Comparison of ENCODE assay signal across 8 cellular contexts in the genomic region with DNA sequence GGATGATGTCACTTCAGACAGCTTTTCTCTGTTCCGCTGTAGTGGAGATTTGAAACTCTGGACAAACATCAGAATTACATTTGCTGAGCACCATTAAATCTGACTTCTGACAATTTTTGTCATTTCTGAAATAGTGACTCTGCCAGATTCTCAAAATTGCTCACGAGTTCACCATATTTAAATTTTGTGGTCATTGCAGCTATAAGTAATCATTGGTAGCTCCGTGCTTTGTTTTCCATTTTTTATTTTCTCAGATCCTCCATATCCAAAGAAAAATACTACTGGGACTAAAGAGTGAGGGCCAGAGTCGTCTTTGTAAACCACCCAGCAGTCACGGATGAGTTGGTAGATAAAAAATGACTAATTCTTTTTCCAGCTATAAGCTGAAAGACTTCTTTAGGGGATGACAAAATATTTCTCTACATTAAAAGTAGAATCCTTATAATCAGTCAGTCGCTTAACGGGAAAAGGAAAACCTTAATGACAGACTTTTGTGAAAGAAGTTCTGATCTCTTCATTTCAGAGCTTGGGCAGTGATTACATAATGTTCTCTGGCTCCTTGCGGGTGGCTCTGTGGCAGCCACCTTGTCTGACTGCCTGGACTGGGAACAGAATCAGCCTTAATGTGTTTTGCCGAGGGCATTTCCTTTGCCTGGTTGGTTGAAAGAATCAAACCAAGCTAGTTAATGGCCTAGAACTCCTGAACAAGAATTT. TPM values are rescaled to one million over a fixed set of nuclear protein-coding genes. Genes with fewer than 3 reads are reported as not detected.
A peak's percentile ranks its signal among the peaks of the same experiment; 100 is the strongest.
DNase-seq lines count a peak whose midpoint lies in the region; ATAC-seq, FAIRE-seq and TF ChIP-seq lines count a peak whose summit lies in the region.

No MANE protein-coding gene starts in this region.

- peak overlapping the region; percentile 76 for H3K27ac Mint-ChIP-seq in activated naive CD4-positive, alpha-beta T cell treated with anti-CD3 and anti-CD28 coated beads, Interleukin-2, amount 10 ng/mL, durations not matched to agents 7 days and 5 days

- H2BK15ac ChIP-seq in H1 (ENCODE audit: low read length) = no peak overlapping the region

- peaks cover 46% of the 10 kb centered on the region for H3K36me3 Mint-ChIP-seq in activated naive CD4-positive, alpha-beta T cell treated with anti-CD3 and anti-CD28 coated beads, Interleukin-2, amount 10 ng/mL, durations not matched to agents 7 days and 5 days

- FAIRE-seq in H1 (lab: Jason Lieb, UNC) (peak; percentile 7), HTR-8/SVneo (lab: Jason Lieb, UNC) (no peak)

- peak in 1 of 2 experiments; percentile 70; a peak in 2 of 3 replicates for TF ChIP-seq POLR2A in H1 (IDR thresholded peaks at IDR 0.05; ENCODE audit: control extremely low read depth in 1 of 2, low read depth in 2 of 2, low read length in 2 of 2)

- H3K4me3 ChIP-seq in H1 (ENCODE audit: extremely low read depth in 1 of 4, insufficient read depth in 2 of 4, low read depth in 3 of 4, low read length in 4 of 4) = peak overlapping the region; percentile 6 to 91 (median 46); a peak in 5 of 8 replicates
- H3K4me3 ChIP-seq in mononuclear cell (ENCODE audit: low read length) = peak overlapping the region; percentile 86

- no peak overlapping the region for H2BK20ac ChIP-seq in H1 (ENCODE audit: low read length)

- no peaks in the 10 kb centered on the region for H3K9me3 Mint-ChIP-seq in activated naive CD4-positive, alpha-beta T cell treated with anti-CD3 and anti-CD28 coated beads, Interleukin-2, amount 10 ng/mL, durations not matched to agents 7 days and 5 days

- H3K4me1 ChIP-seq in H1 (replicated peaks in 1 of 4; ENCODE audit: control insufficient read depth in 3 of 4, insufficient read depth in 4 of 4, low read length in 3 of 4) = peaks cover 4 to 9% (median 6%) of the 10 kb centered on the region in 4 experiments; a peak in 6 of 7 replicates
- H3K4me1 ChIP-seq in mononuclear cell (ENCODE audit: insufficient read depth, low read length) = peaks cover 42% of the 10 kb centered on the region

- H4K20me1 ChIP-seq in H1 (replicated peaks in 1 of 2; ENCODE audit: control insufficient read depth in 1 of 2, insufficient read depth in 2 of 2, low read length in 2 of 2) = peaks cover 0 to 1% of the 10 kb centered on the region in 2 experiments

- H4K5ac ChIP-seq in H1 (ENCODE audit: insufficient read length, low read depth, low read length) = no peak overlapping the region

- H3K27me3 Mint-ChIP-seq in activated naive CD4-positive, alpha-beta T cell treated with anti-CD3 and anti-CD28 coated beads, Interleukin-2, amount 10 ng/mL, durations not matched to agents 7 days and 5 days = peaks cover 11% of the 10 kb centered on the region

- peak overlapping the region in 2 of 4 experiments; percentile 9 to 26; a peak in 2 of 7 replicates for H3K9ac ChIP-seq in H1 (replicated peaks in 1 of 4; ENCODE audit: extremely low read depth in 1 of 4, low read depth in 3 of 4, low read length in 3 of 4)

- TF ChIP-seq EP300 in H1 (IDR thresholded peaks at IDR 0.05; ENCODE audit: borderline replicate concordance in 1 of 2, low read depth in 2 of 2, low read length in 2 of 2) = no peak

- H2BK12ac ChIP-seq in H1 (ENCODE audit: low read depth, low read length) = no peak overlapping the region

- no peak overlapping the region for H2AFZ ChIP-seq in H1 (ENCODE audit: low read length)

- no peaks in the 10 kb centered on the region for H3K9me3 ChIP-seq in H1 (ENCODE audit: insufficient read depth in 2 of 2, low read depth in 1 of 2, low read length in 1 of 2)
- no peaks in the 10 kb centered on the region for H3K9me3 ChIP-seq in mononuclear cell (ENCODE audit: low read depth, low read length)

- H4K8ac ChIP-seq in H1 (ENCODE audit: extremely low read depth, insufficient read depth, low read length) = no peak overlapping the region

- DNase-seq in activated naive CD4-positive, alpha-beta T cell treated with anti-CD3 and anti-CD28 coated beads, Interleukin-2, amount 10 ng/mL, durations not matched to agents 7 days and 5 days = peak; percentile 26
- DNase-seq in activated naive CD4-positive, alpha-beta T cell treated with Interleukin-2 at 50 U/mL for 16 hours = no peak
- DNase-seq in SK-N-DZ (ENCODE audit: low spot score) = peak; percentile 8
- no peak for DNase-seq in H1 (ENCODE audit: low read depth in 1 of 2, low spot score in 2 of 2)
- DNase-seq in ureter (ENCODE audit: low spot score) = peak; percentile 54
- no peak for DNase-seq in HTR-8/SVneo (ENCODE audit: insufficient read length, low spot score)

- ATAC-seq in HG02885 (IDR thresholded peaks at IDR 0.05; ENCODE audit: poor library complexity, unreplicated experiment) = peak; percentile 50

- H2BK5ac ChIP-seq in H1 (ENCODE audit: low read depth, low read length) = no peak overlapping the region

- CTCF ChIA-PET in activated naive CD4-positive, alpha-beta T cell treated with anti-CD3 and anti-CD28 coated beads, Interleukin-2, amount 10 ng/mL, durations not matched to agents 7 days and 5 days (lab: Charles Lee) = interaction anchor here (0.8 to 2.5 kb wide), 4 partner anchors 109 to 345 kb away, joined by 3 to 10 read pairs (median 4); partner anchors contain the start of gene MED4
- CTCF ChIA-PET in H1 (lab: Charles Lee; ENCODE audit: partially characterized antibody) = interaction anchor here (1.0 to 1.4 kb wide), 2 partner anchors 108 to 310 kb away, joined by 3 to 9 read pairs; no protein-coding TSS in a partner anchor

- H3K14ac ChIP-seq in H1 (ENCODE audit: insufficient read length) = no peak overlapping the region

- 28% methylated on average over 9 of the region's 9 CpGs; no CpG with 5 or more reads in 1 of the 2 experiments for WGBS in H1 (ENCODE audit: extremely low coverage in 1 of 2, insufficient coverage in 1 of 2, insufficient read length in 1 of 2, insufficient replicate concordance in 2 of 2, low coverage in 1 of 2, low lambda C conversion rate in 2 of 2, missing lambda C conversion rate in 1 of 2), 2 experiments

- no peak overlapping the region for H3K27ac ChIP-seq in H1 (ENCODE audit: low read depth, low read length)

- POLR2A ChIA-PET in H1 (lab: Charles Lee; ENCODE audit: partially characterized antibody) = interaction anchor here (1.1 to 1.9 kb wide), 4 partner anchors 9 to 138 kb away, joined by 3 to 5 read pairs (median 4); no protein-coding TSS in a partner anchor

- peak overlapping the region; percentile 62 to 86 for H3K4me2 ChIP-seq in H1 (ENCODE audit: insufficient read depth in 1 of 2, low read depth in 2 of 2, low read length in 2 of 2)

- no peak overlapping the region for H3K18ac ChIP-seq in H1 (ENCODE audit: extremely low read depth, low read length)

- H3K36me3 ChIP-seq in H1 (ENCODE audit: control insufficient read depth in 2 of 4, insufficient read depth in 4 of 4, low read length in 3 of 4) = no peaks in the 10 kb centered on the region

- H2AK5ac ChIP-seq in H1 (ENCODE audit: low read depth, low read length) = no peak overlapping the region

- H3K4ac ChIP-seq in H1 (replicated peaks; ENCODE audit: insufficient read length, low read depth, low read length) = no peak overlapping the region

- H3K4me3 Mint-ChIP-seq in activated naive CD4-positive, alpha-beta T cell treated with anti-CD3 and anti-CD28 coated beads, Interleukin-2, amount 10 ng/mL, durations not matched to agents 7 days and 5 days = peak overlapping the region; percentile 93

- H3K4me1 Mint-ChIP-seq in activated naive CD4-positive, alpha-beta T cell treated with anti-CD3 and anti-CD28 coated beads, Interleukin-2, amount 10 ng/mL, durations not matched to agents 7 days and 5 days = peaks cover 48% of the 10 kb centered on the region

- TF ChIP-seq CTCF in H1 (IDR thresholded peaks at IDR 0.05; ENCODE audit: control extremely low read depth in 1 of 3, insufficient read depth in 1 of 3, low read depth in 1 of 3, low read length in 3 of 3) = no peak

- peaks cover 4% of the 10 kb centered on the region; the same call in 1 of the 2 replicates for H3K23me2 ChIP-seq in H1 (ENCODE audit: low read depth, low read length)

- H3K23ac ChIP-seq in H1 (ENCODE audit: insufficient read length) = no peak overlapping the region

- TF ChIP-seq RAD21 in H1 (IDR thresholded peaks at IDR 0.05 in 1 of 2, conservative IDR thresholded peaks at IDR 0.05 in 1 of 2; ENCODE audit: low read depth in 2 of 2, low read length in 2 of 2) = no peak

- no peaks in the 10 kb centered on the region for H3K79me1 ChIP-seq in H1 (ENCODE audit: low read depth, low read length)

- no peak overlapping the region for H4K91ac ChIP-seq in H1 (replicated peaks; ENCODE audit: insufficient read length, low read length)

- H3K27me3 ChIP-seq in H1 (replicated peaks in 1 of 4; ENCODE audit: control insufficient read depth in 3 of 4, extremely low read depth in 1 of 4, insufficient read depth in 3 of 4, low read length in 3 of 4) (peaks cover 0 to 8% (median 3%) of the 10 kb centered on the region in 4 experiments; a peak in 2 of 7 replicates), mononuclear cell (ENCODE audit: insufficient read depth, low read length) (no peaks in the 10 kb centered on the region)

- no peak overlapping the region for H2BK120ac ChIP-seq in H1 (replicated peaks; ENCODE audit: low read depth, low read length)

- peaks cover 0 to 67% of the 10 kb centered on the region in 2 experiments; a peak in 2 of 4 replicates for H3K79me2 ChIP-seq in H1 (ENCODE audit: control insufficient read depth in 1 of 2, insufficient read depth in 2 of 2, low read length in 2 of 2)

- H3K56ac ChIP-seq in H1 (replicated peaks; ENCODE audit: insufficient read length, low read depth, low read length) = no peak overlapping the region

TF ChIP-seq in H1, 55 proteins besides CTCF, POLR2A, EP300 and RAD21 (continues in another document):
- TF ChIP-seq JUND (IDR thresholded peaks at IDR 0.05; ENCODE audit: low read length) (no peak), BRCA1 (IDR thresholded peaks at IDR 0.05; ENCODE audit: low read depth, low read length) (no peak), BCL11A (IDR thresholded peaks at IDR 0.05; ENCODE audit: low read depth in 2 of 2, low read length in 2 of 2) (no peak), SP1 (IDR thresholded peaks at IDR 0.05; ENCODE audit: low read depth, low read length) (no peak), KDM5A (IDR thresholded peaks at IDR 0.05; ENCODE audit: low read length) (no peak), SIX5 (IDR thresholded peaks at IDR 0.05; ENCODE audit: low read depth, low read length) (no peak), JUN (IDR thresholded peaks at IDR 0.05; ENCODE audit: low read depth, low read length) (no peak)

RNA-seq across cellular contexts. Expression of gene ITM2B, which starts 2.3 kb away (rescaled TPM):
- 141 and 163 TPM in 2 replicates for polyA plus RNA-seq in SK-N-DZ (2014; cell fraction: cytosol; rRNA removed)
- polyA plus RNA-seq in SK-N-DZ (2014; cell fraction: nucleus; rRNA removed) = 70.9 and 96.0 TPM in 2 replicates
- total RNA-seq in H1 (2021; fragmentation: NEBNext Ultra II Directional; extraction: Animal tissue kit (Norgen Biotek cat#: 25700)) = 179 and 184 TPM in 2 replicates
- 66.9 and 132 TPM in 2 replicates for polyA plus RNA-seq in H1 (2011; rRNA removed)
- polyA plus RNA-seq in H1 (2011; cell fraction: cytosol; rRNA removed) = 83.2 TPM
- polyA plus RNA-seq in H1 (2011; cell fraction: nucleus; rRNA removed) = 42.4 TPM
- 86.9 to 165 TPM (median 103 TPM) in 4 replicates for polyA plus RNA-seq in H1 (2012, experiment 1 of 2)
- polyA plus RNA-seq in H1 (2012, experiment 2 of 2) = 75.5 TPM
- polyA plus RNA-seq in H1 (2013, experiment 1 of 2) = 282 TPM
- 330 TPM for polyA plus RNA-seq in H1 (2013, experiment 2 of 2)
- polyA minus RNA-seq in H1 (2011; rRNA and poly(A)+ RNA removed) = 48.5 and 71.9 TPM in 2 replicates
- polyA minus RNA-seq in H1 (2011; cell fraction: cytosol; rRNA and poly(A)+ RNA removed) = 67.2 TPM
- polyA minus RNA-seq in H1 (2011; cell fraction: nucleus; rRNA and poly(A)+ RNA removed) = 24.7 TPM
- total RNA-seq in mononuclear cell (550 TPM), ureter (682 TPM)

Comparison
In these comparisons a context has a peak if more than half of its experiments do, and no peak if none do; other contexts are left out.
1. DNase-seq: peak in activated naive CD4-positive, alpha-beta T cell treated with anti-CD3 and anti-CD28 coated beads, Interleukin-2, amount 10 ng/mL, durations not matched to agents 7 days and 5 days (single experiment), SK-N-DZ (single experiment) and ureter (single experiment); none in activated naive CD4-positive, alpha-beta T cell treated with Interleukin-2 at 50 U/mL for 16 hours (single experiment), H1 (0 of 2) and HTR-8/SVneo (single experiment).